In genomic region chr7:56213574-56213973, GRCh38 we compare ENCODE assay signal across 24 cellular contexts.
"Had no signal": no experiment of that assay in that cellular context is flagged by ENCODE, and none has a peak within 500 bp of the region (broad histone marks: within the 10 kb centered on the region; RNA-seq: fewer than 3 reads in every experiment).

No MANE protein-coding gene starts in this region.

- H3K4me3 ChIP-seq: colonic mucosa, coronary artery, dorsolateral prefrontal cortex, esophagus muscularis mucosa, esophagus squamous epithelium, gastrocnemius medialis, gastroesophageal sphincter, heart left ventricle, heart right ventricle had no signal

- H3K36me3 ChIP-seq: colonic mucosa, esophagus muscularis mucosa, esophagus squamous epithelium, gastrocnemius medialis, gastroesophageal sphincter, heart left ventricle, heart right ventricle had no signal

- H3K27me3 ChIP-seq: colonic mucosa, esophagus squamous epithelium, foreskin keratinocyte, gastrocnemius medialis, gastroesophageal sphincter, heart left ventricle, heart right ventricle had no signal

- H3K4me1 Mint-ChIP-seq: endodermal cell had no signal

- H3K9me3 ChIP-seq: colonic mucosa, gastrocnemius medialis had no signal

- H3K4me1 ChIP-seq: colonic mucosa, esophagus muscularis mucosa, esophagus squamous epithelium, foreskin keratinocyte, gastrocnemius medialis, gastroesophageal sphincter, heart left ventricle, heart right ventricle had no signal

- H3K27me3 Mint-ChIP-seq: dendritic cell treated with granulocyte-macrophage colony-stimulating factor and Interleukin-4, amounts not matched to agents 40 ng/mL and 50 ng/mL, for 4 days had no signal

- DNase-seq: colonic mucosa; cortex of kidney; dermis blood vessel endothelial cell; dorsolateral prefrontal cortex; effector CD4-positive, alpha-beta T cell; effector CD8-positive, alpha-beta T cell; effector memory CD4-positive, alpha-beta T cell; effector memory CD8-positive, alpha-beta T cell; endodermal cell; erythroblast; esophagus squamous epithelium; foreskin fibroblast; foreskin keratinocyte; foreskin melanocyte; gastrocnemius medialis; glutamatergic neuron; head of caudate nucleus; heart left ventricle; heart right ventricle had no signal

- H3K27ac ChIP-seq: colonic mucosa, coronary artery, dorsolateral prefrontal cortex, epithelial cell of prostate, esophagus muscularis mucosa, esophagus squamous epithelium, foreskin keratinocyte, gastrocnemius medialis, gastroesophageal sphincter, heart left ventricle, heart right ventricle had no signal

- H3K27ac Mint-ChIP-seq: dendritic cell treated with granulocyte-macrophage colony-stimulating factor and Interleukin-4, amounts not matched to agents 40 ng/mL and 50 ng/mL, for 4 days; effector memory CD8-positive, alpha-beta T cell; endodermal cell had no signal

- H3K4me3 Mint-ChIP-seq: dendritic cell treated with granulocyte-macrophage colony-stimulating factor and Interleukin-4, amounts not matched to agents 40 ng/mL and 50 ng/mL, for 4 days; effector memory CD8-positive, alpha-beta T cell; endodermal cell had no signal
